ENCODE assay signal across 1 cellular context in the genomic region with DNA sequence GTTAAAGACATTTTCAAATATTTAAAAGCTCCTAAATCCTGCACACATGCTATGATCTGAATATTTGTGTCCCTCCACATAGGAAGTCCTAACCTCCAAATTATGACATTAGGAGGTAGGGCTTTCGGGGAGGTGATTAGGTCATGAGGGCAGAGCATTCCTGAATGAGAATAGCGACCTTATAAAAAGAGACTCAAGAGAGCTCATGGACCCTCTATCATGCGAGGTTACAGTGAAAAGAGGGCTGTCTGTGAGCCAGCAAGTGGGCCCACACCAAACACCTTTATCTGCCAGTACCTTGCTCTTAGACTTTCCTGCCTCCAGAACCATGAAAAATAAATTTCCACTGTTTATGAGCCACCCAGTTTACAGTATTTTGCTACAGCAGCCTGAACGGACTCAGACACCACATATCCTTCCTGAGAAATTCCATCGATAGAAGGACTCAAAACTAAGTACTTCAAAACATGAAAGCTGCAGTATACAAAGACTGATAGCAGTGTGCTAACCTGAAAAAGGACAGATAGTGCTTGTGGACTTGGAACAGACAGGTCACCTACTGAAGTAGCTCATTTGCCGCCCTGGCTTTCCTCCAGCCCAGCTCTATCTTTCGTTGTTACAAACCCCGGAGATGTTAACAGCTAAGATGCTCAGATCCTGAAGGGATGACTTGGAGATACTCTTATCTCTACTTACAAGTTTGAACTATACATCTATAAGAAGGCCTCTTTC.
TF ChIP-seq lines count a peak whose summit lies in the region.

No MANE protein-coding gene starts in this region.

TF ChIP-seq in HCT116, 20 proteins besides CTCF, POLR2A, EP300 and RAD21 (continued from another document):
- no peak for TF ChIP-seq CBX3 (IDR thresholded peaks at IDR 0.05; ENCODE audit: low read depth)
- TF ChIP-seq TCF7L2 (IDR thresholded peaks at IDR 0.05; ENCODE audit: borderline replicate concordance, extremely low read depth, insufficient read depth, insufficient read length) = no peak
- TF ChIP-seq CEBPB (IDR thresholded peaks at IDR 0.05; ENCODE audit: low read depth) = no peak
